1 cellular context compared by ENCODE assay signal in the genomic region with DNA sequence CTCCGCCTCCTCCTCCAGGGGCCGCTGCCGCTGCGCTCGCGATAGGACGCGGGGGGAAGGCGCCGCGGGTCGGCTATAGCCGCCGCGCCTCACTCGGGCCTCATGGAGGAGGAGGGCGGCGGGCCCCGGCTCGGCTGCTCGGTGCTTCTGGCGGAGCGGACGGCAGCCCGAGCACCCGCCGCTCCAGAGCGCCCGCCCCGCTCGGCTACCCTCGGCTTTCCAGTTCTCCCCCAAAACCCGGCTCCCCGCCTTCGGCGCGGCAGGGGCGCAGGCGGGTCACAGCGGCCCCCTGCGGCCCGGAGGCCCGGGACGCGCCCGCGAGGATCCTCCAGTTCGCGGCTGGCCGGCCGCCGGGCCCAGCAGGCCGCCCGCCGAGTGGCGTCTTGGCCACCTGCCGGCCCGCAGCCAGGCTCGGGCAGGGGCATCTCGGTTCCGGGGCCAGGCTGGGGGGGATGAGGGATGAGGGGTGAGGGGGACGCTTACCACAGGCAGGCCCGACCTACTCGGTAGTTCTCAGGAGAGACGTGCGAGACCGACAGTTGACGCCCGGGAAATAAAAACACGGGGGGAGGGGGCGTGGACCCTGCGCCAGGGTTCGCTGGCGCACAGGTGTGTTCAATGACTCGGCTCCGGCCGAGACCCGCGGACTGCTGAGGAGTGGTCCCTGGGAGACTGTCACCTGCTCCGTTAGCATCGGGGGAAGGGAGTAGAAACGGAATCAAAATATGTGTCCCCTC.
TF ChIP-seq lines count a peak whose summit lies in the region.

A gene with protein sequence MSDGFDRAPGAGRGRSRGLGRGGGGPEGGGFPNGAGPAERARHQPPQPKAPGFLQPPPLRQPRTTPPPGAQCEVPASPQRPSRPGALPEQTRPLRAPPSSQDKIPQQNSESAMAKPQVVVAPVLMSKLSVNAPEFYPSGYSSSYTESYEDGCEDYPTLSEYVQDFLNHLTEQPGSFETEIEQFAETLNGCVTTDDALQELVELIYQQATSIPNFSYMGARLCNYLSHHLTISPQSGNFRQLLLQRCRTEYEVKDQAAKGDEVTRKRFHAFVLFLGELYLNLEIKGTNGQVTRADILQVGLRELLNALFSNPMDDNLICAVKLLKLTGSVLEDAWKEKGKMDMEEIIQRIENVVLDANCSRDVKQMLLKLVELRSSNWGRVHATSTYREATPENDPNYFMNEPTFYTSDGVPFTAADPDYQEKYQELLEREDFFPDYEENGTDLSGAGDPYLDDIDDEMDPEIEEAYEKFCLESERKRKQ (minus strand): TSS at position 221 of the 737 bp plus-strand sequence. CDS start 231 bp downstream, outside the sequence.

TF ChIP-seq in HEK293, 187 proteins besides CTCF, POLR2A, EP300 and RAD21 (continued from another document):
- TF ChIP-seq, protein P1, sequence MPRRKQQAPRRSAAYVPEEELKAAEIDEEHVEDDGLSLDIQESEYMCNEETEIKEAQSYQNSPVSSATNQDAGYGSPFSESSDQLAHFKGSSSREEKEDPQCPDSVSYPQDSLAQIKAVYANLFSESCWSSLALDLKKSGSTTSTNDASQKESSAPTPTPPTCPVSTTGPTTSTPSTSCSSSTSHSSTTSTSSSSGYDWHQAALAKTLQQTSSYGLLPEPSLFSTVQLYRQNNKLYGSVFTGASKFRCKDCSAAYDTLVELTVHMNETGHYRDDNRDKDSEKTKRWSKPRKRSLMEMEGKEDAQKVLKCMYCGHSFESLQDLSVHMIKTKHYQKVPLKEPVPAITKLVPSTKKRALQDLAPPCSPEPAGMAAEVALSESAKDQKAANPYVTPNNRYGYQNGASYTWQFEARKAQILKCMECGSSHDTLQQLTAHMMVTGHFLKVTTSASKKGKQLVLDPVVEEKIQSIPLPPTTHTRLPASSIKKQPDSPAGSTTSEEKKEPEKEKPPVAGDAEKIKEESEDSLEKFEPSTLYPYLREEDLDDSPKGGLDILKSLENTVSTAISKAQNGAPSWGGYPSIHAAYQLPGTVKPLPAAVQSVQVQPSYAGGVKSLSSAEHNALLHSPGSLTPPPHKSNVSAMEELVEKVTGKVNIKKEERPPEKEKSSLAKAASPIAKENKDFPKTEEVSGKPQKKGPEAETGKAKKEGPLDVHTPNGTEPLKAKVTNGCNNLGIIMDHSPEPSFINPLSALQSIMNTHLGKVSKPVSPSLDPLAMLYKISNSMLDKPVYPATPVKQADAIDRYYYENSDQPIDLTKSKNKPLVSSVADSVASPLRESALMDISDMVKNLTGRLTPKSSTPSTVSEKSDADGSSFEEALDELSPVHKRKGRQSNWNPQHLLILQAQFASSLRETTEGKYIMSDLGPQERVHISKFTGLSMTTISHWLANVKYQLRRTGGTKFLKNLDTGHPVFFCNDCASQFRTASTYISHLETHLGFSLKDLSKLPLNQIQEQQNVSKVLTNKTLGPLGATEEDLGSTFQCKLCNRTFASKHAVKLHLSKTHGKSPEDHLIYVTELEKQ (tag by site-specific recombination; IDR thresholded peaks at IDR 0.05; ENCODE audit: borderline replicate concordance), result no peak
- TF ChIP-seq, protein P2, sequence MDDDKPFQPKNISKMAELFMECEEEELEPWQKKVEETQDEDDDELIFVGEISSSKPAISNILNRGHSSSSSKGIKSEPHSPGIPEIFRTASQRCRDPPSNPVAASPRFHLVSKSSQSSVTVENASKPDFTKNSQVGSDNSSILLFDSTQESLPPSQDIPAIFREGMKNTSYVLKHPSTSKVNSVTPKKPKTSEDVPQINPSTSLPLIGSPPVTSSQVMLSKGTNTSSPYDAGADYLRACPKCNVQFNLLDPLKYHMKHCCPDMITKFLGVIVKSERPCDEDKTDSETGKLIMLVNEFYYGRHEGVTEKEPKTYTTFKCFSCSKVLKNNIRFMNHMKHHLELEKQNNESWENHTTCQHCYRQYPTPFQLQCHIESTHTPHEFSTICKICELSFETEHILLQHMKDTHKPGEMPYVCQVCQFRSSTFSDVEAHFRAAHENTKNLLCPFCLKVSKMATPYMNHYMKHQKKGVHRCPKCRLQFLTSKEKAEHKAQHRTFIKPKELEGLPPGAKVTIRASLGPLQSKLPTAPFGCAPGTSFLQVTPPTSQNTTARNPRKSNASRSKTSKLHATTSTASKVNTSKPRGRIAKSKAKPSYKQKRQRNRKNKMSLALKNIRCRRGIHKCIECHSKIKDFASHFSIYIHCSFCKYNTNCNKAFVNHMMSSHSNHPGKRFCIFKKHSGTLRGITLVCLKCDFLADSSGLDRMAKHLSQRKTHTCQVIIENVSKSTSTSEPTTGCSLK (tag by site-specific recombination; IDR thresholded peaks at IDR 0.05), result no peak
- peak; percentile 87 for TF ChIP-seq ZBTB20 (tag by site-specific recombination; IDR thresholded peaks at IDR 0.05)
- TF ChIP-seq, protein P3, sequence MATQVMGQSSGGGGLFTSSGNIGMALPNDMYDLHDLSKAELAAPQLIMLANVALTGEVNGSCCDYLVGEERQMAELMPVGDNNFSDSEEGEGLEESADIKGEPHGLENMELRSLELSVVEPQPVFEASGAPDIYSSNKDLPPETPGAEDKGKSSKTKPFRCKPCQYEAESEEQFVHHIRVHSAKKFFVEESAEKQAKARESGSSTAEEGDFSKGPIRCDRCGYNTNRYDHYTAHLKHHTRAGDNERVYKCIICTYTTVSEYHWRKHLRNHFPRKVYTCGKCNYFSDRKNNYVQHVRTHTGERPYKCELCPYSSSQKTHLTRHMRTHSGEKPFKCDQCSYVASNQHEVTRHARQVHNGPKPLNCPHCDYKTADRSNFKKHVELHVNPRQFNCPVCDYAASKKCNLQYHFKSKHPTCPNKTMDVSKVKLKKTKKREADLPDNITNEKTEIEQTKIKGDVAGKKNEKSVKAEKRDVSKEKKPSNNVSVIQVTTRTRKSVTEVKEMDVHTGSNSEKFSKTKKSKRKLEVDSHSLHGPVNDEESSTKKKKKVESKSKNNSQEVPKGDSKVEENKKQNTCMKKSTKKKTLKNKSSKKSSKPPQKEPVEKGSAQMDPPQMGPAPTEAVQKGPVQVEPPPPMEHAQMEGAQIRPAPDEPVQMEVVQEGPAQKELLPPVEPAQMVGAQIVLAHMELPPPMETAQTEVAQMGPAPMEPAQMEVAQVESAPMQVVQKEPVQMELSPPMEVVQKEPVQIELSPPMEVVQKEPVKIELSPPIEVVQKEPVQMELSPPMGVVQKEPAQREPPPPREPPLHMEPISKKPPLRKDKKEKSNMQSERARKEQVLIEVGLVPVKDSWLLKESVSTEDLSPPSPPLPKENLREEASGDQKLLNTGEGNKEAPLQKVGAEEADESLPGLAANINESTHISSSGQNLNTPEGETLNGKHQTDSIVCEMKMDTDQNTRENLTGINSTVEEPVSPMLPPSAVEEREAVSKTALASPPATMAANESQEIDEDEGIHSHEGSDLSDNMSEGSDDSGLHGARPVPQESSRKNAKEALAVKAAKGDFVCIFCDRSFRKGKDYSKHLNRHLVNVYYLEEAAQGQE (tag by site-specific recombination; IDR thresholded peaks at IDR 0.05), result no peak
- TF ChIP-seq, protein P4, sequence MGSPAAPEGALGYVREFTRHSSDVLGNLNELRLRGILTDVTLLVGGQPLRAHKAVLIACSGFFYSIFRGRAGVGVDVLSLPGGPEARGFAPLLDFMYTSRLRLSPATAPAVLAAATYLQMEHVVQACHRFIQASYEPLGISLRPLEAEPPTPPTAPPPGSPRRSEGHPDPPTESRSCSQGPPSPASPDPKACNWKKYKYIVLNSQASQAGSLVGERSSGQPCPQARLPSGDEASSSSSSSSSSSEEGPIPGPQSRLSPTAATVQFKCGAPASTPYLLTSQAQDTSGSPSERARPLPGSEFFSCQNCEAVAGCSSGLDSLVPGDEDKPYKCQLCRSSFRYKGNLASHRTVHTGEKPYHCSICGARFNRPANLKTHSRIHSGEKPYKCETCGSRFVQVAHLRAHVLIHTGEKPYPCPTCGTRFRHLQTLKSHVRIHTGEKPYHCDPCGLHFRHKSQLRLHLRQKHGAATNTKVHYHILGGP (tag by site-specific recombination; IDR thresholded peaks at IDR 0.05), result no peak
- TF ChIP-seq ZNF585B (tag by site-specific recombination; IDR thresholded peaks at IDR 0.05), result no peak
- no peak for TF ChIP-seq ZFP37 (tag by site-specific recombination; IDR thresholded peaks at IDR 0.05)
- TF ChIP-seq KLF16 (tag by site-specific recombination; IDR thresholded peaks at IDR 0.05), result no peak
- no peak for TF ChIP-seq ZNF785 (tag by site-specific recombination; IDR thresholded peaks at IDR 0.05)
- no peak for TF ChIP-seq ZNF555 (tag by site-specific recombination; conservative IDR thresholded peaks at IDR 0.05)
- 0 out of 2 replicates have a peak, but pooled peaks have one; percentile 15 for TF ChIP-seq BCL11A (tag by site-specific recombination; IDR thresholded peaks at IDR 0.05; ENCODE audit: low read depth)
- TF ChIP-seq ZSCAN23 (tag by site-specific recombination; IDR thresholded peaks at IDR 0.05), result no peak
- TF ChIP-seq ZNF138 (tag by site-specific recombination; IDR thresholded peaks at IDR 0.05; ENCODE audit: borderline replicate concordance), result no peak
- no peak for TF ChIP-seq TCF7L2 (IDR thresholded peaks at IDR 0.05; ENCODE audit: borderline replicate concordance, low read depth, low read length)
- TF ChIP-seq ZNF2 (tag by site-specific recombination; IDR thresholded peaks at IDR 0.05), result no peak
- no peak for TF ChIP-seq ZNF48 (tag by site-specific recombination; IDR thresholded peaks at IDR 0.05)
- TF ChIP-seq, protein P5, sequence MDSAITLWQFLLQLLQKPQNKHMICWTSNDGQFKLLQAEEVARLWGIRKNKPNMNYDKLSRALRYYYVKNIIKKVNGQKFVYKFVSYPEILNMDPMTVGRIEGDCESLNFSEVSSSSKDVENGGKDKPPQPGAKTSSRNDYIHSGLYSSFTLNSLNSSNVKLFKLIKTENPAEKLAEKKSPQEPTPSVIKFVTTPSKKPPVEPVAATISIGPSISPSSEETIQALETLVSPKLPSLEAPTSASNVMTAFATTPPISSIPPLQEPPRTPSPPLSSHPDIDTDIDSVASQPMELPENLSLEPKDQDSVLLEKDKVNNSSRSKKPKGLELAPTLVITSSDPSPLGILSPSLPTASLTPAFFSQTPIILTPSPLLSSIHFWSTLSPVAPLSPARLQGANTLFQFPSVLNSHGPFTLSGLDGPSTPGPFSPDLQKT (IDR thresholded peaks at IDR 0.05; ENCODE audit: borderline replicate concordance, low read depth, low read length), result no peak
- TF ChIP-seq ZNF223 (tag by site-specific recombination; IDR thresholded peaks at IDR 0.05), result no peak
- no peak for TF ChIP-seq ZNF394 (tag by site-specific recombination; IDR thresholded peaks at IDR 0.05; ENCODE audit: borderline replicate concordance)
- no peak for TF ChIP-seq ZNF366 (tag by site-specific recombination; conservative IDR thresholded peaks at IDR 0.05)
TF ChIP-seq in HEK293: peak in this region for 35.
